Comparison of ENCODE assay signal across 15 cellular contexts in genomic region chr4:154471924-154472323, GRCh38. TPM values are rescaled to one million over a fixed set of nuclear protein-coding genes. Genes with fewer than 3 reads are reported as not detected.
DNase-seq lines count a peak whose midpoint lies in the region; ATAC-seq, FAIRE-seq and TF ChIP-seq lines count a peak whose summit lies in the region.
"Had no signal": no experiment of that assay in that cellular context is flagged by ENCODE, and none has a peak within 500 bp of the region (broad histone marks: within the 10 kb centered on the region; RNA-seq: fewer than 3 reads in every experiment).

No MANE protein-coding gene starts in this region.

- TF ChIP-seq POLR2A in GM18505 (IDR thresholded peaks at IDR 0.05; ENCODE audit: borderline replicate concordance, extremely low read depth, insufficient read depth, insufficient read length) = no peak

- H3K4me3 Mint-ChIP-seq in activated T-helper 17 cell treated with anti-CD3 and anti-CD28 coated beads, Interleukin-2, amount 50 U/mL, for 72 hours = no peak overlapping the region
- H3K4me3 Mint-ChIP-seq: CD4-positive, alpha-beta memory T cell had no signal

- peaks cover 26% of the 10 kb centered on the region for H3K27me3 Mint-ChIP-seq in activated T-helper 17 cell treated with anti-CD3 and anti-CD28 coated beads, Interleukin-2, amount 50 U/mL, for 72 hours

- H3K27ac Mint-ChIP-seq in activated T-helper 17 cell treated with anti-CD3 and anti-CD28 coated beads, Interleukin-2, amount 50 U/mL, for 72 hours = no peak overlapping the region
- H3K27ac Mint-ChIP-seq: CD4-positive, alpha-beta memory T cell had no signal

- DNase-seq in GM18507 (ENCODE audit: extremely low spot score, insufficient read length, low read depth) = no peak
- peak; percentile 30 for DNase-seq in epithelial cell of proximal tubule (ENCODE audit: low read depth)
- DNase-seq in stimulated activated CD4-positive, alpha-beta T cell treated with anti-CD3 and anti-CD28 coated beads, Interleukin-4, amount 100 ng/mL, for 24 hours = no peak
- DNase-seq: activated CD8-positive, alpha-beta memory T cell treated with anti-CD3 and anti-CD28 coated beads for 24 hours; CD4-positive, alpha-beta memory T cell; NCI-H510A; SK-N-SH; stimulated activated CD4-positive, alpha-beta T cell treated with anti-CD3 and anti-CD28 coated beads, Interleukin-4, amount 100 ng/mL, for 4 hours had no signal

- H3K36me3 Mint-ChIP-seq in activated T-helper 17 cell treated with anti-CD3 and anti-CD28 coated beads, Interleukin-2, amount 50 U/mL, for 72 hours (ENCODE audit: low read depth) = no peaks in the 10 kb centered on the region
- H3K36me3 Mint-ChIP-seq: CD4-positive, alpha-beta memory T cell had no signal

- no peaks in the 10 kb centered on the region for H3K9me3 Mint-ChIP-seq in activated T-helper 17 cell treated with anti-CD3 and anti-CD28 coated beads, Interleukin-2, amount 50 U/mL, for 72 hours
- H3K9me3 Mint-ChIP-seq: CD4-positive, alpha-beta memory T cell had no signal

- no peak for TF ChIP-seq CTCF in epithelial cell of proximal tubule (conservative IDR thresholded peaks at IDR 0.05; ENCODE audit: low read depth, low read length)

- H3K4me3 ChIP-seq in epithelial cell of proximal tubule (ENCODE audit: low read depth, low read length) = no peak overlapping the region
- H3K4me3 ChIP-seq: thoracic aorta had no signal

- ATAC-seq in GM21447 (IDR thresholded peaks at IDR 0.05; ENCODE audit: unreplicated experiment) = peak; percentile 80
- ATAC-seq in HG03097 (IDR thresholded peaks at IDR 0.05; ENCODE audit: low FRiP score, unreplicated experiment) = peak; percentile 60
- ATAC-seq in activated T-helper 17 cell treated with anti-CD3 and anti-CD28 coated beads, Interleukin-2, amount 50 U/mL, for 72 hours (replicated peaks) = no peak
- no peak for ATAC-seq in GM18505 (IDR thresholded peaks at IDR 0.05; ENCODE audit: unreplicated experiment)
- no peak for ATAC-seq in HG03439 (IDR thresholded peaks at IDR 0.05; ENCODE audit: unreplicated experiment)

- H3K4me1 Mint-ChIP-seq in activated T-helper 17 cell treated with anti-CD3 and anti-CD28 coated beads, Interleukin-2, amount 50 U/mL, for 72 hours = no peaks in the 10 kb centered on the region
- H3K4me1 Mint-ChIP-seq: CD4-positive, alpha-beta memory T cell had no signal

- FAIRE-seq in GM18507 (lab: Jason Lieb, UNC) = peak; percentile 88
- FAIRE-seq: astrocyte had no signal

RNA-seq across cellular contexts. Expression of gene DCHS2, which starts 19.7 kb away (rescaled TPM):
- 0.12 and 0.87 TPM in 2 replicates for total RNA-seq in epithelial cell of proximal tubule
- total RNA-seq in activated T-helper 17 cell treated with anti-CD3 and anti-CD28 coated beads, Interleukin-2, amount 50 U/mL, for 72 hours = not detected

Comparison
In these comparisons a context has a peak if more than half of its experiments do, and no peak if none do; other contexts are left out.
1. ATAC-seq: peak in GM21447 (single experiment) and HG03097 (single experiment); none in activated T-helper 17 cell treated with anti-CD3 and anti-CD28 coated beads, Interleukin-2, amount 50 U/mL, for 72 hours (single experiment), GM18505 (single experiment) and HG03439 (single experiment).